8 cellular contexts compared by ENCODE assay signal in genomic region chr9:126705311-126705766, GRCh38.
DNase-seq lines count a peak whose midpoint lies in the region; ATAC-seq and TF ChIP-seq lines count a peak whose summit lies in the region.

No MANE protein-coding gene starts in this region.

- H4K8ac ChIP-seq in trophoblast cell (ENCODE audit: low read depth, low read length), result no peak overlapping the region

- no peak overlapping the region for H3K23ac ChIP-seq in trophoblast cell (ENCODE audit: low read length)

- peak overlapping the region; percentile 51 for H3K4me2 ChIP-seq in trophoblast cell (ENCODE audit: low read length)

- no peak overlapping the region for H2AK5ac ChIP-seq in trophoblast cell (ENCODE audit: low read length)

- no peak overlapping the region for H4K12ac ChIP-seq in trophoblast cell (ENCODE audit: low read depth, low read length)

- H3K79me1 ChIP-seq in trophoblast cell (ENCODE audit: low read length), result no peaks in the 10 kb centered on the region

- TF ChIP-seq CTCF in GM12864 (IDR thresholded peaks at IDR 0.05; ENCODE audit: low read depth, low read length, missing control alignments) (peak; percentile 90), tibial nerve (IDR thresholded peaks at IDR 0.05) (peak; percentile 82 to 90 (median 87))

- H3K9ac ChIP-seq in trophoblast cell (ENCODE audit: low read length), result no peak overlapping the region

- H3K4me3 ChIP-seq in GM12864 (ENCODE audit: low read depth, low read length), result no peak overlapping the region
- H3K4me3 ChIP-seq in trophoblast cell (ENCODE audit: low read depth, low read length), result no peak overlapping the region
- peak overlapping the region in 1 of 4 donors; percentile 12 for H3K4me3 ChIP-seq in tibial nerve

- no peaks in the 10 kb centered on the region for H3K36me3 ChIP-seq in trophoblast cell (ENCODE audit: control insufficient read depth in 1 of 2, insufficient read depth in 2 of 2, low read length in 2 of 2)
- H3K36me3 ChIP-seq in tibial nerve, result no peaks in the 10 kb centered on the region

- H3K27ac ChIP-seq in trophoblast cell (ENCODE audit: low read depth, low read length) (no peak overlapping the region), tibial nerve (no peak overlapping the region)

- H2BK5ac ChIP-seq in trophoblast cell (ENCODE audit: low read depth, low read length, poor library complexity), result no peak overlapping the region

- peaks cover 5 to 11% of the 10 kb centered on the region in 2 experiments for H3K4me1 ChIP-seq in trophoblast cell (ENCODE audit: control insufficient read depth in 1 of 2, insufficient read depth in 2 of 2, low read length in 2 of 2)
- H3K4me1 ChIP-seq in tibial nerve, result peaks cover 0 to 16% (median 9%) of the 10 kb centered on the region in 4 donors

- H3K27me3 ChIP-seq in trophoblast cell (ENCODE audit: insufficient read depth, low read length) (no peaks in the 10 kb centered on the region), tibial nerve (peaks cover 0 to 77% of the 10 kb centered on the region in 2 donors)

- WGBS in trophoblast cell (ENCODE audit: extremely low coverage, insufficient coverage, insufficient read length), result no CpG with 5 or more reads among the region's 30 CpGs
- WGBS in tibial nerve, 2 donors, result 8 to 12% methylated on average over 14 to 30 of the region's 30 CpGs

- peak; percentile 38 for DNase-seq in GM12864 (ENCODE audit: low read depth)
- DNase-seq in LHCN-M2 (ENCODE audit: low read depth), result peak; percentile 27
- DNase-seq in SK-MEL-5 (ENCODE audit: low read depth, low spot score), result peak; percentile 83
- peak; percentile 72 to 83 (median 74) for DNase-seq in activated naive CD4-positive, alpha-beta T cell (lab: John Stamatoyannopoulos, UW)
- DNase-seq in germinal center (ENCODE audit: low spot score), result peak; percentile 86
- DNase-seq in trophoblast cell, result peak; percentile 62 to 80
- DNase-seq in tibial nerve (ENCODE audit: low spot score in 2 of 2), result peak; percentile 59 to 85

- H2BK120ac ChIP-seq in trophoblast cell (ENCODE audit: insufficient read depth, low read length, poor library complexity), result no peak overlapping the region

- H3K79me2 ChIP-seq in trophoblast cell (ENCODE audit: control insufficient read depth, insufficient read depth, low read length, poor library complexity), result no peaks in the 10 kb centered on the region

- no peak for TF ChIP-seq EP300 in tibial nerve (IDR thresholded peaks at IDR 0.05)

- no peak overlapping the region for H4K91ac ChIP-seq in trophoblast cell (ENCODE audit: low read depth, low read length)

- no peak overlapping the region for H2AFZ ChIP-seq in trophoblast cell (ENCODE audit: insufficient read depth, low read length, poor library complexity)

- no peak overlapping the region for H2BK12ac ChIP-seq in trophoblast cell (ENCODE audit: low read length)

- H3K4ac ChIP-seq in trophoblast cell (ENCODE audit: low read depth, low read length), result no peak overlapping the region

- ATAC-seq in GM21737 (IDR thresholded peaks at IDR 0.05; ENCODE audit: unreplicated experiment), result no peak

- H3K9me3 ChIP-seq in trophoblast cell (ENCODE audit: insufficient read depth, low read depth, low read length) (peaks cover 2% of the 10 kb centered on the region), tibial nerve (no peaks in the 10 kb centered on the region)

- H3K14ac ChIP-seq in trophoblast cell (ENCODE audit: low read length), result no peak overlapping the region

- TF ChIP-seq POLR2A in tibial nerve (IDR thresholded peaks at IDR 0.05), result no peak

- H3K18ac ChIP-seq in trophoblast cell (ENCODE audit: low read length), result no peak overlapping the region

- in situ Hi-C loops in SK-MEL-5 (cut with HindIII; ENCODE audit: low pct_unique_long_range_greater_than_20kb, low sequenced_read_pairs), result no loop called here

Comparison
In these comparisons a context has a peak if more than half of its experiments do, and no peak if none do; other contexts are left out.
1. DNase-seq: peak in every context shown above with its lines; median percentile 86 in germinal center; 83 in SK-MEL-5; 74 in activated naive CD4-positive, alpha-beta T cell; 72 in tibial nerve; 71 in trophoblast cell; 38 in GM12864; 27 in LHCN-M2.